In the genomic region with DNA sequence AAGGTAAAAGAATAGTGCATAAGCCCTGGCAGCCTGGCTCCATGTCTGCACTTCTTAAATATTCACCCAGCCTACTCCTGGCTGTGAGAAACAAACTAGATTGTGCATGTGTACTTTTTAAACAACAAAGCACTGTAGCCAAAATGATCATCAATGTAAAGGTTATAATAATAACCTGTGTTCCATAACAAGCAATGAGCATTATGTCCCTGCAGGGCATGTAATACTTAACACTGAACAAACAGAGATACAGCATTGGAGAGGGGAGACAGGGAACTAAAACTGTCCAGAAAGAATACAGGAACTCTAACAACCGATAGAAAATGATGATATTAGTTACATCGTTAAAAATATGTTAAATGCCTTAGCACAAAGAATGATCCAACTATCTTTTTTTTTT, we compare ENCODE assay signal across 24 cellular contexts.
"Had no signal": no experiment of that assay in that cellular context is flagged by ENCODE, and none has a peak within 500 bp of the region (broad histone marks: within the 10 kb centered on the region; RNA-seq: fewer than 3 reads in every experiment).

No MANE protein-coding gene starts in this region.

- H3K9me3 Mint-ChIP-seq: naive B cell; nephron progenitor cell; stimulated activated naive CD8-positive, alpha-beta T cell treated with anti-CD3 and anti-CD28 coated beads, Interleukin-15, Interleukin-2, amounts not matched to agents 100 ng/mL and 50 ng/mL, for 24 hours had no signal

- DNase-seq: activated CD4-positive, alpha-beta T cell treated with anti-CD3 and anti-CD28 coated beads for 4 hours; activated CD4-positive, alpha-beta T cell treated with anti-CD3 and anti-CD28 coated beads, Interleukin-2, amount 50 U/mL, for 4 hours; activated effector memory CD4-positive, alpha-beta T cell treated with Interleukin-2 at 50 U/mL for 16 hours; activated naive CD4-positive, alpha-beta T cell treated with Interleukin-2 at 50 U/mL for 16 hours; aorta; body of pancreas; cerebellar nuclear complex; colonic mucosa; dorsolateral prefrontal cortex; effector memory CD4-positive, alpha-beta T cell; erythroblast; gastrocnemius medialis; glutamatergic neuron; islet precursor cell; left ventricle myocardium superior; naive B cell; nephron progenitor cell; stimulated activated CD4-positive, alpha-beta T cell treated with anti-CD3 and anti-CD28 coated beads, Interleukin-12 subunit alpha, Interleukin-12 subunit beta, amount 100 ng/mL, for 4 hours; stimulated activated CD4-positive, alpha-beta T cell treated with anti-CD3 and anti-CD28 coated beads, Interleukin-4, amount 100 ng/mL, for 1 hour; trophoblast cell; uterus had no signal

- H3K4me1 Mint-ChIP-seq: nephron progenitor cell had no signal

- ATAC-seq: gastrocnemius medialis, left ventricle myocardium superior, sciatic nerve had no signal

- H3K36me3 Mint-ChIP-seq: activated naive CD8-positive, alpha-beta T cell; naive B cell had no signal

- H3K4me3 Mint-ChIP-seq: activated naive CD8-positive, alpha-beta T cell; naive B cell; nephron progenitor cell; stimulated activated naive CD8-positive, alpha-beta T cell treated with anti-CD3 and anti-CD28 coated beads, Interleukin-15, Interleukin-2, amounts not matched to agents 100 ng/mL and 50 ng/mL, for 24 hours had no signal

- H3K27ac Mint-ChIP-seq: activated naive CD8-positive, alpha-beta T cell; naive B cell; nephron progenitor cell; stimulated activated naive CD8-positive, alpha-beta T cell treated with anti-CD3 and anti-CD28 coated beads, Interleukin-15, Interleukin-2, amounts not matched to agents 100 ng/mL and 50 ng/mL, for 24 hours had no signal
